Comparison of ENCODE assay signal across 6 cellular contexts in the genomic region with DNA sequence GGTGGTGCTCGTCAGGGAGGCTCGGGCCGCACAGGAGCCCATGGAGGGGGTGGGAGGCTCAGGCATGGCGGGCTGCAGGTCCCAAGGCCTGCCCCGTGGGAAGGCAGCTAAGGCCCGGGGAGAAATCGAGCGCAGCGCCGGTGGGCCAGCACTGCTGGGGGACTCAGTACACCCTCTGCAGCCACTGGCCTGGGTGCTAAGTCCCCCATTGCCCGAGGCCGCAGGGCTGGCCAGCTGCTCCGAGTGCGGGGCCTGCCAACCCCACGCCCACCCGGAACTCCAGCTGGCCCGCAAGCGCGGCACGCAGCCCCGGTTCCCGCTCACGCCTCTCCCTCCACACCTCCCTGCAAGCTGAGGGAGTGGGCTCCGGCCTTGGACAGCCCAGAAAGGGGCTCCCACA.
DNase-seq lines count a peak whose midpoint lies in the region; ATAC-seq and TF ChIP-seq lines count a peak whose summit lies in the region.
"Not testable (repeated sequence)": the region's sequence is repeated elsewhere in the genome, so short reads cannot be mapped to it uniquely, and the experiment has no call there.

No MANE protein-coding gene starts in this region.

- peak overlapping the region; percentile 48 to 91 (median 75) for H3K27ac ChIP-seq in esophagus muscularis mucosa (replicated peaks in 1 of 4)
- H3K27ac ChIP-seq in psoas muscle = peak overlapping the region; percentile 95
- peak overlapping the region; percentile 69 to 90 (median 86) for H3K27ac ChIP-seq in sigmoid colon
- H3K27ac ChIP-seq in stomach smooth muscle (ENCODE audit: low read length) = peak overlapping the region; percentile 38
- peak overlapping the region in 3 of 4 donors; percentile 11 to 69 (median 25) for H3K27ac ChIP-seq in transverse colon

- WGBS in esophagus muscularis mucosa = 100% methylated on average over 1 of the region's 24 CpGs
- 87 to 95% (median 89%) methylated on average over 15 to 24 of the region's 24 CpGs for WGBS in psoas muscle, 3 donors
- 86 to 87% methylated on average over 24 of the region's 24 CpGs for WGBS in sigmoid colon, 2 donors
- 82% methylated on average over 21 of the region's 24 CpGs; no CpG with 5 or more reads in 1 of the 2 donors for WGBS in transverse colon (ENCODE audit: low coverage in 1 of 2), 2 donors

- TF ChIP-seq EP300 in esophagus muscularis mucosa (IDR thresholded peaks at IDR 0.05); sigmoid colon (IDR thresholded peaks at IDR 0.05); transverse colon (IDR thresholded peaks at IDR 0.05; ENCODE audit: low read depth): not testable (repeated sequence)

- not testable (repeated sequence) for H3K9ac ChIP-seq in stomach smooth muscle (ENCODE audit: low read length in 2 of 2)

- not testable (repeated sequence) for H3K36me3 ChIP-seq in esophagus muscularis mucosa; psoas muscle (ENCODE audit: insufficient read depth in 1 of 2, low read depth in 1 of 2); sigmoid colon; stomach smooth muscle (ENCODE audit: control insufficient read depth in 2 of 2, insufficient read depth in 2 of 2, low read length in 2 of 2); transverse colon

- in situ Hi-C loops in transverse colon (cut with MboI; ENCODE audit: low pct_ligation_motif_present in 1 of 4, low pct_unique_long_range_greater_than_20kb in 1 of 4, low sequenced_read_pairs in 3 of 4) = loop anchor here (25.0 kb wide), 2 partner anchors 215 to 510 kb away; no protein-coding TSS in a partner anchor

- DNase-seq in esophagus muscularis mucosa (ENCODE audit: extremely low spot score) (peak; percentile 45), Right ventricle myocardium inferior (ENCODE audit: missing footprints) (peak; percentile 45)
- not testable (repeated sequence) for DNase-seq in psoas muscle, sigmoid colon, transverse colon

- ATAC-seq in Right ventricle myocardium inferior, psoas muscle: not testable (repeated sequence)

- not testable (repeated sequence) for TF ChIP-seq CTCF in esophagus muscularis mucosa (IDR thresholded peaks at IDR 0.05); psoas muscle (IDR thresholded peaks at IDR 0.05); sigmoid colon (IDR thresholded peaks at IDR 0.05); transverse colon (IDR thresholded peaks at IDR 0.05)

- TF ChIP-seq POLR2A in esophagus muscularis mucosa (IDR thresholded peaks at IDR 0.05; ENCODE audit: low read depth); sigmoid colon (IDR thresholded peaks at IDR 0.05); transverse colon (IDR thresholded peaks at IDR 0.05): not testable (repeated sequence)

- H3K4me1 ChIP-seq in esophagus muscularis mucosa (peaks cover 46 to 96% (median 90%) of the 10 kb centered on the region in 4 donors), psoas muscle (peaks cover 54% of the 10 kb centered on the region), sigmoid colon (peaks cover 0 to 85% (median 58%) of the 10 kb centered on the region in 4 donors), stomach smooth muscle (ENCODE audit: control insufficient read depth, insufficient read depth, low read length) (peaks cover 30% of the 10 kb centered on the region), transverse colon (peaks cover 0 to 15% (median 8%) of the 10 kb centered on the region in 4 donors)

- intact Hi-C loops in esophagus muscularis mucosa (cut with DNase I); Right ventricle myocardium inferior (cut with DNase I); psoas muscle (cut with DNase I); sigmoid colon (cut with DNase I); transverse colon (cut with DNase I; ENCODE audit: low total_unique reads): not testable (repeated sequence)

- H3K4me3 ChIP-seq in esophagus muscularis mucosa; sigmoid colon; stomach smooth muscle (ENCODE audit: low read length in 2 of 2); transverse colon: not testable (repeated sequence)
- H3K4me3 ChIP-seq in psoas muscle = peak overlapping the region; percentile 59

- not testable (repeated sequence) for H3K9me3 ChIP-seq in esophagus muscularis mucosa; psoas muscle; sigmoid colon; stomach smooth muscle (ENCODE audit: control insufficient read depth in 2 of 2, low read length in 2 of 2); transverse colon

- H3K27me3 ChIP-seq in esophagus muscularis mucosa; psoas muscle (ENCODE audit: insufficient read depth in 3 of 3, low read length in 2 of 3); sigmoid colon; stomach smooth muscle (ENCODE audit: control insufficient read depth in 1 of 2, insufficient read depth in 2 of 2, low read length in 2 of 2); transverse colon: not testable (repeated sequence)

Comparison
In these comparisons a context has a peak if more than half of its experiments do, and no peak if none do; other contexts are left out.
1. H3K27ac ChIP-seq: peak in every context shown above with its lines; median percentile 95 in psoas muscle; 86 in sigmoid colon; 75 in esophagus muscularis mucosa; 38 in stomach smooth muscle; 25 in transverse colon.